Comparison of ENCODE assay signal across 1 cellular context in the genomic region with DNA sequence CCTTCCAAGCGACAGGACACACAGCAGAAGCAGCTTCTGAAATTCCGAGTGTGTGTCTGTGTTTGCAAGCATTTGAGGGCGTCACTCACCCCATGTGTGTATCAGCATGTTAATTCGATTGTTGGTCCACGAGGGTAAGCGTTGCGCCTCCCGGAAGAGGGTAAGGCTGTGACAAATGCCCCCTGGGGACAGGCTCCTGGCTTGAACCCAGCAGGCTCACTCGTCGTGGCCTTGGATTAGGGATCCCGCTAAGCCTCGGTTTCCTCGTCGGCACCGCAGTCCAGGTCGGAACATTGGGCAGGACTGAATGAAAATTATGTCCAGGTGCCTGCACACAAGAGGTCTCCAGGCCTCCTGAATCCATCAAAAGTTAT.
TF ChIP-seq lines count a peak whose summit lies in the region.

No MANE protein-coding gene starts in this region.

TF ChIP-seq in HCT116, 20 proteins besides CTCF, POLR2A, EP300 and RAD21 (continued from another document):
- TF ChIP-seq, protein P1, sequence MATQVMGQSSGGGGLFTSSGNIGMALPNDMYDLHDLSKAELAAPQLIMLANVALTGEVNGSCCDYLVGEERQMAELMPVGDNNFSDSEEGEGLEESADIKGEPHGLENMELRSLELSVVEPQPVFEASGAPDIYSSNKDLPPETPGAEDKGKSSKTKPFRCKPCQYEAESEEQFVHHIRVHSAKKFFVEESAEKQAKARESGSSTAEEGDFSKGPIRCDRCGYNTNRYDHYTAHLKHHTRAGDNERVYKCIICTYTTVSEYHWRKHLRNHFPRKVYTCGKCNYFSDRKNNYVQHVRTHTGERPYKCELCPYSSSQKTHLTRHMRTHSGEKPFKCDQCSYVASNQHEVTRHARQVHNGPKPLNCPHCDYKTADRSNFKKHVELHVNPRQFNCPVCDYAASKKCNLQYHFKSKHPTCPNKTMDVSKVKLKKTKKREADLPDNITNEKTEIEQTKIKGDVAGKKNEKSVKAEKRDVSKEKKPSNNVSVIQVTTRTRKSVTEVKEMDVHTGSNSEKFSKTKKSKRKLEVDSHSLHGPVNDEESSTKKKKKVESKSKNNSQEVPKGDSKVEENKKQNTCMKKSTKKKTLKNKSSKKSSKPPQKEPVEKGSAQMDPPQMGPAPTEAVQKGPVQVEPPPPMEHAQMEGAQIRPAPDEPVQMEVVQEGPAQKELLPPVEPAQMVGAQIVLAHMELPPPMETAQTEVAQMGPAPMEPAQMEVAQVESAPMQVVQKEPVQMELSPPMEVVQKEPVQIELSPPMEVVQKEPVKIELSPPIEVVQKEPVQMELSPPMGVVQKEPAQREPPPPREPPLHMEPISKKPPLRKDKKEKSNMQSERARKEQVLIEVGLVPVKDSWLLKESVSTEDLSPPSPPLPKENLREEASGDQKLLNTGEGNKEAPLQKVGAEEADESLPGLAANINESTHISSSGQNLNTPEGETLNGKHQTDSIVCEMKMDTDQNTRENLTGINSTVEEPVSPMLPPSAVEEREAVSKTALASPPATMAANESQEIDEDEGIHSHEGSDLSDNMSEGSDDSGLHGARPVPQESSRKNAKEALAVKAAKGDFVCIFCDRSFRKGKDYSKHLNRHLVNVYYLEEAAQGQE (IDR thresholded peaks at IDR 0.05; ENCODE audit: low read depth) = no peak
- no peak for TF ChIP-seq FOSL1 (IDR thresholded peaks at IDR 0.05; ENCODE audit: low read depth)
- TF ChIP-seq, protein P2, sequence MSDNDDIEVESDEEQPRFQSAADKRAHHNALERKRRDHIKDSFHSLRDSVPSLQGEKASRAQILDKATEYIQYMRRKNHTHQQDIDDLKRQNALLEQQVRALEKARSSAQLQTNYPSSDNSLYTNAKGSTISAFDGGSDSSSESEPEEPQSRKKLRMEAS (IDR thresholded peaks at IDR 0.05) = no peak
